In the genomic region with DNA sequence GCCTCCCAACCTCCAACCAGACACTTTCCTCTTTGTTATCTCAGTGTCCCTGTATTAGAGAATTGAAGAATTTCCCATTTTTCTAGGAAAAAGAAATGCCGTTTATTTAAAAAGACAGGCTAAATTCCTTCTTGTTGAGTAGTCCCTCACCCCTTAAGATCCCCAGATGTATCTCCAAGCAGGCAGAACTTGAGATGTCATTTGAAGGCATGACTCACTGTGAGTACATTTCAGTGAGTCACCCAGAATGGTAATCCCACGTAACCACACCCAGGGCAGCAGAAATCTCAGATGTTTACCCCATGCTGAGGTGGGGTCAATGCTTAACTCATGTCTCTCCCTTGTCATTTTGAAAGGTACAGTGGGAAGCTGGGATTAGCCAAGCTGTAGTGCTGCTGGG, we compare ENCODE assay signal across 8 cellular contexts. TPM values are rescaled to one million over a fixed set of nuclear protein-coding genes. Genes with fewer than 3 reads are reported as not detected.
DNase-seq lines count a peak whose midpoint lies in the region; TF ChIP-seq lines count a peak whose summit lies in the region.

No MANE protein-coding gene starts in this region.

- H3K9me3 ChIP-seq in transverse colon (no peaks in the 10 kb centered on the region), testis (no peaks in the 10 kb centered on the region)

- intact Hi-C loops in transverse colon (cut with DNase I; ENCODE audit: low total_unique reads): no loop called here
- intact Hi-C loops in posterior vena cava (cut with DNase I): loop anchor here in 1 of 2 donors (10.0 kb wide), 1 partner anchor 78 kb away; no protein-coding TSS in a partner anchor
- intact Hi-C loops in testis (cut with DNase I; ENCODE audit: low total_unique reads): no loop called here

- peaks cover 3% of the 10 kb centered on the region for H3K36me3 ChIP-seq in kidney epithelial cell (ENCODE audit: control insufficient read depth, insufficient read depth, low read length)
- H3K36me3 ChIP-seq in transverse colon: peaks cover 0 to 56% (median 26%) of the 10 kb centered on the region in 4 donors
- H3K36me3 ChIP-seq in testis (ENCODE audit: low read depth, missing control alignments): no peaks in the 10 kb centered on the region

- in situ Hi-C loops in transverse colon (cut with MboI; ENCODE audit: low pct_ligation_motif_present in 1 of 4, low pct_unique_long_range_greater_than_20kb in 1 of 4, low sequenced_read_pairs in 3 of 4): no loop called here

- CTCF ChIA-PET in AG04449 (lab: Yijun Ruan, JAX): interaction anchor here (1.3 to 1.5 kb wide), 2 partner anchors 10 to 54 kb away, joined by 3 to 4 read pairs; partner anchors contain the start of gene ZSCAN25

- POLR2A ChIA-PET in AG04449 (lab: Yijun Ruan, JAX): interaction anchor here (1.0 kb wide), 1 partner anchor 18 kb away, joined by 3 read pairs; no protein-coding TSS in a partner anchor

- TF ChIP-seq CTCF in AG04449 (IDR thresholded peaks at IDR 0.05; ENCODE audit: insufficient read depth, low read length, missing control alignments): no peak
- TF ChIP-seq CTCF in kidney epithelial cell (IDR thresholded peaks at IDR 0.05; ENCODE audit: insufficient read depth, low read length, poor library complexity, severe bottlenecking): no peak
- TF ChIP-seq CTCF in transverse colon (IDR thresholded peaks at IDR 0.05): no peak
- TF ChIP-seq CTCF in testis (IDR thresholded peaks at IDR 0.05): no peak

- peak overlapping the region; percentile 8 to 58 (median 38) for H3K27ac ChIP-seq in transverse colon
- no peak overlapping the region for H3K27ac ChIP-seq in testis

- DNase-seq in AG04449 (ENCODE audit: low read depth, low spot score) (peak; percentile 98), LHCN-M2 (ENCODE audit: low read depth) (peak; percentile 100), kidney epithelial cell (ENCODE audit: low read depth) (peak; percentile 98), transverse colon (peak; percentile 25), posterior vena cava (ENCODE audit: low spot score) (no peak), testis (no peak), NCI-H510A (lab: John Stamatoyannopoulos, UW) (no peak)
- DNase-seq in activated naive CD4-positive, alpha-beta T cell treated with anti-CD3 and anti-CD28 coated beads, Interleukin-2, amount 50 U/mL, for 16 hours: peak; percentile 48

- 52 to 83% methylated on average over 1 to 2 of the region's 2 CpGs for WGBS in transverse colon (ENCODE audit: low coverage in 1 of 2), 2 donors
- 58 to 63% methylated on average over 2 of the region's 2 CpGs for WGBS in testis, 2 donors

- no peak for TF ChIP-seq EP300 in transverse colon (IDR thresholded peaks at IDR 0.05; ENCODE audit: low read depth)

- H3K4me3 ChIP-seq in AG04449 (ENCODE audit: low read depth, low read length) (no peak overlapping the region), kidney epithelial cell (ENCODE audit: low read depth, low read length) (no peak overlapping the region), transverse colon (no peak overlapping the region), testis (no peak overlapping the region)

- H3K27me3 ChIP-seq in kidney epithelial cell (ENCODE audit: control insufficient read depth, insufficient read depth, low read length): no peaks in the 10 kb centered on the region
- H3K27me3 ChIP-seq in transverse colon: no peaks in the 10 kb centered on the region
- H3K27me3 ChIP-seq in testis: no peaks in the 10 kb centered on the region

- TF ChIP-seq POLR2A in transverse colon (IDR thresholded peaks at IDR 0.05) (no peak), testis (IDR thresholded peaks at IDR 0.05) (no peak)

- H3K4me1 ChIP-seq in transverse colon (peaks cover 7 to 35% (median 14%) of the 10 kb centered on the region in 4 donors), testis (peaks cover 8% of the 10 kb centered on the region)

RNA-seq across cellular contexts. Expression of gene ZNF655, which starts 4.4 kb away (rescaled TPM):
- total RNA-seq in LHCN-M2 (2014; rRNA removed): 87.3 and 98.4 TPM in 2 replicates
- polyA plus RNA-seq in LHCN-M2 (2012): 30.8 TPM
- total RNA-seq in kidney epithelial cell: 48.0 and 54.4 TPM in 2 replicates
- total RNA-seq in transverse colon: 100 to 1,000 TPM; 153 to 304 (median 226) TPM
- total RNA-seq in posterior vena cava: 10 to 100 TPM; 55.2 to 75.5 TPM
- total RNA-seq in testis: 100 to 1,000 TPM; 120 to 149 TPM
- polyA plus RNA-seq in testis (ENCODE audit: insufficient read depth, low read depth, low replicate concordance): 45.9 TPM

RNA-seq across cellular contexts. Expression of gene FAM200A, which starts 10.9 kb away (rescaled TPM):
- total RNA-seq in LHCN-M2 (2014; rRNA removed) (11.4 and 15.0 TPM in 2 replicates), kidney epithelial cell (7.6 and 8.2 TPM in 2 replicates), transverse colon (1 to 10 TPM in 2 of 4 donors, under 1 TPM in 1, not detected in 1; 0.40 to 4.2 (median 4.1) TPM), posterior vena cava (1 to 10 TPM; 3.2 to 5.4 TPM), testis (10 to 100 TPM in 1 of 2 donors, 1 to 10 TPM in 1; 9.2 to 11.5 TPM)
- 3.9 TPM for polyA plus RNA-seq in LHCN-M2 (2012)
- 11.4 TPM for polyA plus RNA-seq in testis (ENCODE audit: insufficient read depth, low read depth, low replicate concordance)

RNA-seq across cellular contexts. Expression of gene TMEM225B, which starts 35.2 kb away (rescaled TPM):
- total RNA-seq in LHCN-M2 (2014; rRNA removed): not detected in 2 replicates
- polyA plus RNA-seq in LHCN-M2 (2012): 1.3 TPM
- 0.27 TPM in 1 of 2 replicates, not detected in the other for total RNA-seq in kidney epithelial cell
- 1 to 10 TPM in 1 of 4 donors, under 1 TPM in 1, not detected in 2; 0.68 to 1.6 TPM for total RNA-seq in transverse colon
- total RNA-seq in posterior vena cava: 1 to 10 TPM in 1 of 2 donors, under 1 TPM in 1; 0.57 to 2.0 TPM
- total RNA-seq in testis: 10 to 100 TPM; 57.0 to 62.1 TPM
- 406 TPM for polyA plus RNA-seq in testis (ENCODE audit: insufficient read depth, low read depth, low replicate concordance)

RNA-seq across cellular contexts. Expression of gene ZSCAN25, which starts 53.9 kb away (rescaled TPM):
- total RNA-seq in LHCN-M2 (2014; rRNA removed): 8.8 and 11.3 TPM in 2 replicates
- polyA plus RNA-seq in LHCN-M2 (2012): 4.9 TPM
- 12.9 and 13.1 TPM in 2 replicates for total RNA-seq in kidney epithelial cell
- 10 to 100 TPM; 14.6 to 58.7 (median 18.1) TPM for total RNA-seq in transverse colon
- total RNA-seq in posterior vena cava: 10 to 100 TPM; 10.9 to 12.4 TPM
- 10 to 100 TPM; 31.0 to 36.0 TPM for total RNA-seq in testis
- polyA plus RNA-seq in testis (ENCODE audit: insufficient read depth, low read depth, low replicate concordance): 14.1 TPM

RNA-seq across cellular contexts. Expression of gene ZKSCAN5, which starts 58.4 kb away (rescaled TPM):
- total RNA-seq in LHCN-M2 (2014; rRNA removed) (18.7 and 22.6 TPM in 2 replicates), kidney epithelial cell (10.0 and 11.5 TPM in 2 replicates), transverse colon (1 to 10 TPM; 4.5 to 8.7 (median 5.9) TPM), posterior vena cava (1 to 10 TPM; 5.9 to 7.0 TPM), testis (10 to 100 TPM; 19.9 to 24.9 TPM)
- polyA plus RNA-seq in LHCN-M2 (2012): 8.6 TPM
- polyA plus RNA-seq in testis (ENCODE audit: insufficient read depth, low read depth, low replicate concordance): 24.7 TPM

Comparison
In these comparisons a context has a peak if more than half of its experiments do, and no peak if none do; other contexts are left out.
1. DNase-seq: peak in AG04449 (single experiment), LHCN-M2 (single experiment), activated naive CD4-positive, alpha-beta T cell treated with anti-CD3 and anti-CD28 coated beads, Interleukin-2, amount 50 U/mL, for 16 hours (single experiment), kidney epithelial cell (single experiment) and transverse colon (single experiment); none in posterior vena cava (single experiment), testis (single experiment) and NCI-H510A (single experiment).
2. H3K27ac ChIP-seq: peak in transverse colon (4 of 4); none in testis (0 of 2).
3. RNA of gene TMEM225B, which starts 35.2 kb away (total RNA-seq): 57.0 to 62.1 TPM in testis; 0.57 to 2.0 TPM in posterior vena cava, 0.68 to 1.6 TPM in transverse colon, not detected in LHCN-M2 and 0.27 TPM in kidney epithelial cell; every median in the first group is over 10 times any median in the second.